Comparison of ENCODE assay signal across 22 cellular contexts in genomic region chr12:110122929-110123328, GRCh38.
"Had no signal": no experiment of that assay in that cellular context is flagged by ENCODE, and none has a peak within 500 bp of the region (broad histone marks: within the 10 kb centered on the region; RNA-seq: fewer than 3 reads in every experiment).

No MANE protein-coding gene starts in this region.

- H3K36me3 Mint-ChIP-seq: activated CD4-positive, alpha-beta memory T cell treated with anti-CD3 and anti-CD28 coated beads for 36 hours; activated naive CD4-positive, alpha-beta T cell treated with anti-CD3 and anti-CD28 coated beads, Interleukin-2, amount 10 ng/mL, durations not matched to agents 7 days and 5 days; activated naive CD8-positive, alpha-beta T cell treated with anti-CD3 and anti-CD28 coated beads for 36 hours; T-cell had no signal

- DNase-seq: activated CD4-positive, alpha-beta memory T cell treated with anti-CD3 and anti-CD28 coated beads for 36 hours; activated CD4-positive, alpha-beta T cell treated with anti-CD3 and anti-CD28 coated beads, Interleukin-2, amount 10 ng/mL, durations not matched to agents 7 days and 5 days; activated CD4-positive, CD25-positive, alpha-beta regulatory T cell; activated CD8-positive, alpha-beta memory T cell treated with anti-CD3 and anti-CD28 coated beads, Interleukin-2, amount 50 U/mL, for 4 hours; activated gamma-delta T cell treated with Interleukin-2 at 50 U/mL for 16 hours; activated naive CD4-positive, alpha-beta T cell treated with anti-CD3 and anti-CD28 coated beads, Interleukin-2, amount 10 ng/mL, durations not matched to agents 7 days and 5 days; activated naive CD8-positive, alpha-beta T cell treated with anti-CD3 and anti-CD28 coated beads for 36 hours; activated T-cell treated with anti-CD3 and anti-CD28 coated beads, Interleukin-2, amount 50 U/mL, for 72 hours; brain microvascular endothelial cell; MM.1S; NCI-H1105 treated with DMSO at 0.1 percent for 48 hours; NCI-H1436 treated with DMSO at 0.1 percent for 48 hours; NCI-H187; NCI-H2081; NCI-H446; NCI-H524; PC-3; SHP77 treated with DMSO at 0.1 percent for 48 hours; T-cell had no signal

- ATAC-seq: activated T-cell treated with anti-CD3 and anti-CD28 coated beads, Interleukin-2, amount 50 U/mL, for 72 hours; T-cell had no signal

- H3K27ac ChIP-seq: brain microvascular endothelial cell, cardiac muscle cell, VCaP had no signal

- H3K4me3 Mint-ChIP-seq: activated CD4-positive, alpha-beta memory T cell treated with anti-CD3 and anti-CD28 coated beads for 36 hours; activated naive CD8-positive, alpha-beta T cell treated with anti-CD3 and anti-CD28 coated beads for 36 hours had no signal

- H3K27ac Mint-ChIP-seq: activated naive CD4-positive, alpha-beta T cell treated with anti-CD3 and anti-CD28 coated beads, Interleukin-2, amount 10 ng/mL, durations not matched to agents 7 days and 5 days; activated naive CD8-positive, alpha-beta T cell treated with anti-CD3 and anti-CD28 coated beads for 36 hours; activated T-helper 2 cell treated with anti-CD3 and anti-CD28 coated beads, Interferon-gamma antibody, Interleukin-2, Interleukin-4, amounts not matched to agents 10 μg/mL and 5 μg/mL and 100 μg/mL, durations not matched to agents 14 hours and 24 hours and 36 hours; T-cell had no signal

- H3K4me3 ChIP-seq: cardiac muscle cell had no signal

- H3K27me3 ChIP-seq: brain microvascular endothelial cell, cardiac muscle cell had no signal

- H3K9me3 Mint-ChIP-seq: activated CD4-positive, alpha-beta memory T cell treated with anti-CD3 and anti-CD28 coated beads for 36 hours; activated CD4-positive, alpha-beta T cell treated with anti-CD3 and anti-CD28 coated beads, Interleukin-2, amount 10 ng/mL, durations not matched to agents 7 days and 5 days; activated naive CD4-positive, alpha-beta T cell treated with anti-CD3 and anti-CD28 coated beads, Interleukin-2, amount 10 ng/mL, durations not matched to agents 7 days and 5 days; activated naive CD8-positive, alpha-beta T cell treated with anti-CD3 and anti-CD28 coated beads for 36 hours; activated T-cell treated with anti-CD3 and anti-CD28 coated beads, Interleukin-2, amount 50 U/mL, for 72 hours; activated T-helper 2 cell treated with anti-CD3 and anti-CD28 coated beads, Interferon-gamma antibody, Interleukin-2, Interleukin-4, amounts not matched to agents 10 μg/mL and 5 μg/mL and 100 μg/mL, durations not matched to agents 14 hours and 24 hours and 36 hours; T-cell had no signal
